Comparison of ENCODE assay signal across 8 cellular contexts in the genomic region with DNA sequence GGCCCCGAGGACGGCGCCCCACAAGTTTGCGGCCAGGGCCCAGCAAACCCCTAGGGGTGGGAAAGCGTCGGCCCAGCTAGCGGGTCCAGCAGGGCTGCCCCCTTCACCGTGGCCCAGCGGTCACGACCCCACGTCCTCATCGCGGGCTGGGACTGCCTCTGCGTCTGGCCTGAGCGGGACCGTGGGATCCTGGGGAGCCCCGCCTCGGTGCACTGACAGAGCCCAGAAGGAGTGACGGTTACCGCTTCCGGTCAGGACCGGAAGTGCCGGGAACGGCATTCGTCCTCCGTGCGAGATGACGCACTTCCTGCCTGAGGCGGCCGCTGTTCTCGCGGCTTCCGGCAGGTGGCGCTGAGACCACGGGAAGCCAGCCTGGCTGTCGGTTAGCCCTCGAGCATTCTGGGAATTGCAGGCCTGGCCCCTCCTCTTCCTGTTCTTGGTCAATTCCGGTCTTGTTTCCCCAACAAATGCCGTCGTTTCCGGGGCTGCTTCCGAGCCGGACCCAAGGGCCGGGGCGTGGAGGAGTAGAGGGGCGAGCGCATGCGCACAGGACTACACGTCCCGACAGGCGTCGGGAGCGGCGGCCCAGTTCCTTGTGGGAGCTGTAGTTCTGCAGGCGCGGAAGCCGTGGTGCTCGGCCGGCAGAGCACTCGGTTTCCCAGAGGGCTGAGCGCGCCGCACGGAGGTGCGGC. TPM values are rescaled to one million over a fixed set of nuclear protein-coding genes. Genes with fewer than 3 reads are reported as not detected.
DNase-seq lines count a peak whose midpoint lies in the region; ATAC-seq and TF ChIP-seq lines count a peak whose summit lies in the region.

TSS of gene TSSC4 (plus strand) at position 682 of the 692 bp plus-strand sequence. CDS start 1,884 bp downstream, outside the sequence.

- TF ChIP-seq CTCF in OCI-LY7 (conservative IDR thresholded peaks at IDR 0.05; ENCODE audit: low read length) = peak; percentile 89

- peak within 1 kb of the TSS; percentile 10; the same call in 1 of the 2 replicates for H2AFZ ChIP-seq in OCI-LY7 (ENCODE audit: low read length)

- H3K9me2 ChIP-seq in OCI-LY7 (ENCODE audit: insufficient read depth, low read length) = no peaks in the 10 kb centered on the region

- peak; percentile 75 for ATAC-seq in GM21515 (IDR thresholded peaks at IDR 0.05; ENCODE audit: unreplicated experiment)

- H3K27me3 ChIP-seq in mononuclear cell (ENCODE audit: insufficient read depth, low read length) = no peaks in the 10 kb centered on the region

- DNase-seq in DMS 273 (lab: John Stamatoyannopoulos, UW; ENCODE audit: unreplicated experiment) (peak; percentile 99), HuH-7.5 (ENCODE audit: low spot score) (peak; percentile 99), OCI-LY7 (ENCODE audit: low spot score) (peak; percentile 100), activated T-cell treated with anti-CD3 and anti-CD28 coated beads for 24 hours (ENCODE audit: low read depth) (peak; percentile 100), epidermal melanocyte (ENCODE audit: insufficient read length, low spot score) (peak; percentile 100)
- peak; percentile 98 for DNase-seq in stimulated activated CD8-positive, alpha-beta memory T cell treated with anti-CD3 and anti-CD28 coated beads, Interleukin-4, amount 100 ng/mL, for 24 hours (ENCODE audit: low read depth)

- no peaks in the 10 kb centered on the region for H3K9me3 ChIP-seq in OCI-LY7 (ENCODE audit: low read length)
- H3K9me3 ChIP-seq in mononuclear cell (ENCODE audit: low read depth, low read length) = no peaks in the 10 kb centered on the region

- peaks cover 16% of the 10 kb centered on the region for H3K79me2 ChIP-seq in OCI-LY7 (ENCODE audit: insufficient read depth, low read depth, low read length)

- H4K20me1 ChIP-seq in OCI-LY7 (ENCODE audit: insufficient read depth, low read length) = no peaks in the 10 kb centered on the region

- no TSS peak for BruUV-seq in OCI-LY7 (replicated peaks; lab: Mats Ljungman, UMichigan)

- intact Hi-C loops in OCI-LY7 (cut with micrococcal nuclease; ENCODE audit: unreplicated experiment) = loop anchor here (1.0 to 5.0 kb wide), 4 partner anchors 15 to 203 kb away; no protein-coding TSS in a partner anchor

- H3K4me3 ChIP-seq in OCI-LY7 (ENCODE audit: low read depth, low read length, poor library complexity, severe bottlenecking) = peak within 1 kb of the TSS; percentile 99
- peak within 1 kb of the TSS; percentile 100 for H3K4me3 ChIP-seq in mononuclear cell (ENCODE audit: low read length)

- CTCF ChIA-PET in OCI-LY7 (lab: Charles Lee; ENCODE audit: unreplicated experiment) = no interaction called here

- peak within 1 kb of the TSS; percentile 80 for H3K27ac ChIP-seq in OCI-LY7 (ENCODE audit: low read depth, low read length, poor library complexity, severe bottlenecking)

- peak within 1 kb of the TSS; percentile 98 for H3K4me2 ChIP-seq in OCI-LY7 (ENCODE audit: low read length)

- H3K36me3 ChIP-seq in OCI-LY7 (ENCODE audit: insufficient read depth, low read length) = peaks cover 74% of the 10 kb centered on the region

- H3K4me1 ChIP-seq in OCI-LY7 (ENCODE audit: insufficient read depth, low read length, poor library complexity, severe bottlenecking) = peaks cover 23% of the 10 kb centered on the region
- peaks cover 26% of the 10 kb centered on the region for H3K4me1 ChIP-seq in mononuclear cell (ENCODE audit: insufficient read depth, low read length)

- POLR2A ChIA-PET in OCI-LY7 (lab: Charles Lee) = interaction anchor here (0.6 to 2.8 kb wide), 4 partner anchors 8 to 114 kb away, joined by 4 to 13 read pairs (median 5); no protein-coding TSS in a partner anchor

RNA-seq across cellular contexts. Expression of gene TSSC4, which starts in this region (rescaled TPM):
- total RNA-seq in OCI-LY7 (2014; rRNA removed; shearing (Covaris generic)) = 40.4 and 43.5 TPM in 2 replicates
- total RNA-seq in OCI-LY7 (2022) (41.3 and 50.9 TPM in 2 replicates), mononuclear cell (29.7 TPM)

Comparison
In these comparisons a context has a peak if more than half of its experiments do, and no peak if none do; other contexts are left out.
1. Peak in every context shown above with its lines: DNase-seq, ATAC-seq, H3K4me3 ChIP-seq and H3K27ac ChIP-seq.